In genomic region chr15:34619151-34619550, GRCh38 we compare ENCODE assay signal across 3 cellular contexts.
"Had no signal": no experiment of that assay in that cellular context is flagged by ENCODE, and none has a peak within 500 bp of the region (broad histone marks: within the 10 kb centered on the region; RNA-seq: fewer than 3 reads in every experiment).

No MANE protein-coding gene starts in this region.

- H3K4me3 ChIP-seq: GM12878 had no signal

- DNase-seq: GDM1, GF-D8 had no signal

- ATAC-seq: GM12878 had no signal
